ENCODE assay signal across 8 cellular contexts in genomic region chr20:41340327-41341055, GRCh38. TPM values are rescaled to one million over a fixed set of nuclear protein-coding genes. Genes with fewer than 3 reads are reported as not detected.
A peak's percentile ranks its signal among the peaks of the same experiment; 100 is the strongest.
DNase-seq lines count a peak whose midpoint lies in the region; ATAC-seq and TF ChIP-seq lines count a peak whose summit lies in the region.

Gene LPIN3 (plus strand): TSS chr20:41340821. CDS start chr20:41345804, 4,983 bp downstream.

- H3K27me3 Mint-ChIP-seq in CD14-positive monocyte (ENCODE audit: low read depth in 3 of 3): peaks cover 19 to 49% (median 32%) of the 10 kb centered on the region in 3 donors
- peaks cover 2% of the 10 kb centered on the region for H3K27me3 Mint-ChIP-seq in activated CD4-positive, alpha-beta T cell treated with anti-CD3 and anti-CD28 coated beads for 36 hours

- peaks cover 0 to 11% of the 10 kb centered on the region in 2 donors for H3K27me3 ChIP-seq in left lung

- no peaks in the 10 kb centered on the region for H3K9me3 ChIP-seq in left lung

- H3K36me3 ChIP-seq in left lung: no peaks in the 10 kb centered on the region

- POLR2A ChIA-PET in activated CD4-positive, alpha-beta T cell treated with anti-CD3 and anti-CD28 coated beads for 36 hours (lab: Charles Lee): no interaction called here

- peak; percentile 60 for TF ChIP-seq CTCF in CD14-positive monocyte (IDR thresholded peaks at IDR 0.05)
- peak in 1 of 2 donors; percentile 3 for TF ChIP-seq CTCF in left lung (IDR thresholded peaks at IDR 0.05)

- peak within 1 kb of the TSS; percentile 69 to 70 for H3K4me3 Mint-ChIP-seq in CD14-positive monocyte
- H3K4me3 Mint-ChIP-seq in activated CD4-positive, alpha-beta T cell treated with anti-CD3 and anti-CD28 coated beads for 36 hours: peak within 1 kb of the TSS; percentile 68

- intact Hi-C loops in CD14-positive monocyte (cut with micrococcal nuclease): loop anchor here (1.0 to 10.0 kb wide), 2 partner anchors 167 to 376 kb away; no protein-coding TSS in a partner anchor
- intact Hi-C loops in activated CD4-positive, alpha-beta T cell treated with anti-CD3 and anti-CD28 coated beads for 36 hours (cut with DNase I, micrococcal nuclease): loop anchor here (1.0 to 5.0 kb wide), 12 partner anchors 23 to 372 kb away; partner anchors contain the start of genes ZHX3 (in 2 of the 2), CHD6 (in 1 of the 2), PLCG1 (in 1 of the 2) and TOP1 (in 1 of the 2)
- intact Hi-C loops in left lung (cut with DNase I): loop anchor here in 1 of 2 donors (2.0 kb wide), 1 partner anchor 168 kb away; no protein-coding TSS in a partner anchor

- H3K9me3 Mint-ChIP-seq in CD14-positive monocyte: no peaks in the 10 kb centered on the region
- no peaks in the 10 kb centered on the region for H3K9me3 Mint-ChIP-seq in activated CD4-positive, alpha-beta T cell treated with anti-CD3 and anti-CD28 coated beads for 36 hours (ENCODE audit: low read depth)

- DNase-seq in CD14-positive monocyte (ENCODE audit: low spot score) (no peak), H4 (ENCODE audit: low spot score) (peak; percentile 39), NCI-H2171 treated with DMSO at 0.1 percent for 48 hours (lab: John Stamatoyannopoulos, UW) (peak; percentile 95), dermis blood vessel endothelial cell (peak; percentile 74), left lung (peak; percentile 90)
- DNase-seq in activated CD4-positive, alpha-beta T cell treated with anti-CD3 and anti-CD28 coated beads for 36 hours: peak; percentile 89
- DNase-seq in stimulated activated CD4-positive, alpha-beta T cell treated with anti-CD3 and anti-CD28 coated beads, Interleukin-2, amount 100 ng/mL, for 24 hours: peak; percentile 55 to 76

- peak; percentile 89 for ATAC-seq in activated CD4-positive, alpha-beta T cell treated with anti-CD3 and anti-CD28 coated beads for 36 hours
- ATAC-seq in left lung (peak; percentile 95), HG02970 (IDR thresholded peaks at IDR 0.05; ENCODE audit: low FRiP score, unreplicated experiment) (no peak)

- peak within 1 kb of the TSS in 1 of 7 donors; percentile 37 for H3K27ac Mint-ChIP-seq in CD14-positive monocyte
- H3K27ac Mint-ChIP-seq in activated CD4-positive, alpha-beta T cell treated with anti-CD3 and anti-CD28 coated beads for 36 hours: peak within 1 kb of the TSS; percentile 27

- peaks cover 0 to 2% of the 10 kb centered on the region in 2 donors for H3K36me3 Mint-ChIP-seq in CD14-positive monocyte
- H3K36me3 Mint-ChIP-seq in activated CD4-positive, alpha-beta T cell treated with anti-CD3 and anti-CD28 coated beads for 36 hours (ENCODE audit: low read depth): no peaks in the 10 kb centered on the region

- H3K4me3 ChIP-seq in left lung: peak within 1 kb of the TSS; percentile 33 to 36

- peak within 1 kb of the TSS; percentile 24 to 80 for H3K27ac ChIP-seq in left lung

- H3K4me1 ChIP-seq in left lung: peaks cover 0 to 14% of the 10 kb centered on the region in 2 donors

- H3K4me1 Mint-ChIP-seq in CD14-positive monocyte: peaks cover 12% of the 10 kb centered on the region
- H3K4me1 Mint-ChIP-seq in activated CD4-positive, alpha-beta T cell treated with anti-CD3 and anti-CD28 coated beads for 36 hours: peaks cover 7% of the 10 kb centered on the region

- CTCF ChIA-PET in activated CD4-positive, alpha-beta T cell treated with anti-CD3 and anti-CD28 coated beads for 36 hours (lab: Charles Lee): interaction anchor here (0.7 to 2.6 kb wide), 32 partner anchors 10 to 650 kb away, joined by 3 to 21 read pairs (median 3); no protein-coding TSS in a partner anchor

RNA-seq across cellular contexts. Expression of gene LPIN3, which starts in this region (rescaled TPM):
- polyA plus RNA-seq in CD14-positive monocyte: not detected
- total RNA-seq in H4 (2014; rRNA removed; shearing (Covaris generic)): 0.33 and 0.79 TPM in 2 replicates
- total RNA-seq in activated CD4-positive, alpha-beta T cell treated with anti-CD3 and anti-CD28 coated beads for 36 hours: 1 to 10 TPM; 4.0 TPM
- total RNA-seq in dermis blood vessel endothelial cell (1.0 and 1.5 TPM in 2 replicates), left lung (10 to 100 TPM; 10.8 to 20.4 TPM)

Comparison
In these comparisons a context has a peak if more than half of its experiments do, and no peak if none do; other contexts are left out.
1. Peak in DNase-seq in H4; RNA of the gene not detected or under 1 TPM.